ENCODE assay signal across 8 cellular contexts in the genomic region with DNA sequence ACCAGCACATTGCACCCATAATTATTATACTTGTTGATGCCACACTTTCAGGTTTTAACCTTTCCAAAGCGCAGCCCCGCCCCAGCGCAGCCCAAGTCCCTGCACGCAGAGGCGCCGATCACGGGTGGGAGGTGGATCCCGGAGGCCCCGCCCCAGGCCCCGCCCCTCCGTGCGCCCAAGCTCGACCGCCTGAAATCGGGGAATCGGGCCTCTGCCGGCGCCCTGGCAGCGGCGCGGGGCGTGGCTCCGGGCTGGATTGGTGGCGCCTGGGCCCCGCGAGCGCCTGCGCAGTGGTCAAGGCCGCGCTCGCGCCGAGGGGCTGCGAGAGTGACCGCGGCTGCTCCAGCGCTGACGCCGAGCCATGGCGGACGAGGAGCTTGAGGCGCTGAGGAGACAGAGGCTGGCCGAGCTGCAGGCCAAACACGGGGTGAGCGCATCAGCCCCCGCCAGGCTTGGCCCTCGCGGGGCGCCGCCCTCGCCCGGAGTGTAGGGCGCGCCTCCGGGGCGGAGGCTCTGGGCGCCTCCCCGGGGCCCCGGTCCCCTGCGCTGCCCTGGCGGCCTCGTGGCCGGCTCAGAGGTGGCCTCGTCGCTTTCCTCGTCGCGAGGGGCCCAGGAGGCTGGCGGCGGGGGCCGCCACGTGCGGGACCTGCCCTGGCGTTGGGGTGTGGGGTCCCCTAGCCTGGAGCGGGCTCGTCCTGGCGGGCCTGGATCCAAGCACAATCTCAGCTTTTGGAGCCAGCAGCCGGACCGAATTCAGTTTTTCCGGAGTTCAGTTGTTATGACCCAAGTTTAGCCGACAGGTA. TPM values are rescaled to one million over a fixed set of nuclear protein-coding genes. Genes with fewer than 3 reads are reported as not detected.
A peak's percentile ranks its signal among the peaks of the same experiment; 100 is the strongest.
DNase-seq lines count a peak whose midpoint lies in the region; ATAC-seq and TF ChIP-seq lines count a peak whose summit lies in the region.

Gene PDCD5 (plus strand): TSS at position 290 of the 803 bp plus-strand sequence. CDS start 72 bp downstream, at position 362.

- POLR2A ChIA-PET in AG04450 (lab: Yijun Ruan, JAX): interaction anchor here (0.6 to 1.6 kb wide), 5 partner anchors 13 to 1900 kb away, joined by 3 to 5 read pairs (median 3); partner anchors contain the start of genes ANKRD27, RGS9BP, WTIP and ZNF507

- H3K79me2 ChIP-seq in mammary epithelial cell (ENCODE audit: insufficient read depth, low read length): peaks cover 44% of the 10 kb centered on the region

- no peaks in the 10 kb centered on the region for H3K27me3 ChIP-seq in AG04450 (ENCODE audit: control insufficient read depth, insufficient read depth, low read length)
- no peaks in the 10 kb centered on the region for H3K27me3 ChIP-seq in mammary epithelial cell (ENCODE audit: insufficient read depth, low read length)
- peaks cover 16% of the 10 kb centered on the region for H3K27me3 ChIP-seq in iPS-20b (ENCODE audit: insufficient read depth, low read length)

- peak within 1 kb of the TSS; percentile 96 for H2AFZ ChIP-seq in mammary epithelial cell (ENCODE audit: low read depth, low read length)

- CTCF ChIA-PET in AG04450 (lab: Charles Lee): interaction anchor here (0.6 to 1.7 kb wide), 2 partner anchors 19 to 678 kb away, joined by 3 to 5 read pairs; no protein-coding TSS in a partner anchor
- CTCF ChIA-PET in mammary epithelial cell (lab: Charles Lee; ENCODE audit: low non-redundant PET): interaction anchor here (0.6 kb wide), 1 partner anchor 12 kb away, joined by 6 read pairs; no protein-coding TSS in a partner anchor

- H3K9ac ChIP-seq in mammary epithelial cell (ENCODE audit: insufficient read depth, low read length) (peak within 1 kb of the TSS; percentile 95), iPS-20b (ENCODE audit: low read depth, low read length) (peak within 1 kb of the TSS; percentile 90)

- intact Hi-C loops in mammary epithelial cell (cut with micrococcal nuclease): no loop called here

- DNase-seq in AG04450 (ENCODE audit: low read depth, low spot score) (peak; percentile 68), NCI-H2196 treated with DMSO at 0.1 percent for 48 hours (lab: John Stamatoyannopoulos, UW; ENCODE audit: unreplicated experiment) (peak; percentile 86), mammary epithelial cell (peak; percentile 92)

- dilution Hi-C loops in mammary epithelial cell (cut with HindIII; ENCODE audit: low sequenced_read_pairs): no loop called here

- peak; percentile 92 for ATAC-seq in GM18907 (IDR thresholded peaks at IDR 0.05; ENCODE audit: unreplicated experiment)
- peak; percentile 88 for ATAC-seq in HG03139 (IDR thresholded peaks at IDR 0.05; ENCODE audit: unreplicated experiment)

- no peaks in the 10 kb centered on the region for H4K20me1 ChIP-seq in mammary epithelial cell (ENCODE audit: insufficient read depth, low read length)

- H3K27ac ChIP-seq in AG04450 (ENCODE audit: low read depth, low read length): peak within 1 kb of the TSS; percentile 78
- H3K27ac ChIP-seq in mammary epithelial cell (ENCODE audit: insufficient read depth, low read depth, low read length): peak within 1 kb of the TSS; percentile 92
- H3K27ac ChIP-seq in iPS-20b (ENCODE audit: low read length): peak within 1 kb of the TSS; percentile 84
- H3K27ac ChIP-seq in skin epidermis: peak within 1 kb of the TSS; percentile 60 to 95 (median 89)

- H3K4me1 ChIP-seq in mammary epithelial cell (ENCODE audit: insufficient read depth, low read length): peaks cover 8% of the 10 kb centered on the region
- no peaks in the 10 kb centered on the region for H3K4me1 ChIP-seq in iPS-20b (ENCODE audit: insufficient read depth, low read length)

- in situ Hi-C loops in mammary epithelial cell (cut with MboI; ENCODE audit: low sequenced_read_pairs in 2 of 2): no loop called here

- TF ChIP-seq CTCF in AG04450 (IDR thresholded peaks at IDR 0.05; ENCODE audit: low read depth, low read length): no peak
- TF ChIP-seq CTCF in WI38 (IDR thresholded peaks at IDR 0.05; ENCODE audit: low read depth, low read length): no peak
- TF ChIP-seq CTCF in mammary epithelial cell (conservative IDR thresholded peaks at IDR 0.05 in 1 of 2, IDR thresholded peaks at IDR 0.05 in 1 of 2; ENCODE audit: extremely low read depth in 1 of 2, insufficient read depth in 1 of 2, low read depth in 1 of 2, low read length in 2 of 2): no peak

- peaks cover 25% of the 10 kb centered on the region for H3K36me3 ChIP-seq in mammary epithelial cell (ENCODE audit: insufficient read depth, low read length)
- H3K36me3 ChIP-seq in iPS-20b (ENCODE audit: insufficient read depth, low read depth, low read length): peaks cover 37% of the 10 kb centered on the region

- no peaks in the 10 kb centered on the region; the same call in 1 of the 2 replicates for H3K9me3 ChIP-seq in AG04450 (ENCODE audit: control insufficient read depth, insufficient read depth, low read length)
- H3K9me3 ChIP-seq in mammary epithelial cell (replicated peaks; ENCODE audit: insufficient read depth, low read length): no peaks in the 10 kb centered on the region
- H3K9me3 ChIP-seq in iPS-20b (ENCODE audit: insufficient read depth, low read depth, low read length): no peaks in the 10 kb centered on the region

- peak within 1 kb of the TSS; percentile 97 for H3K4me2 ChIP-seq in mammary epithelial cell (ENCODE audit: insufficient read depth, low read depth, low read length)

- H3K4me3 ChIP-seq in AG04450 (ENCODE audit: low read depth, low read length) (peak within 1 kb of the TSS; percentile 90), WI38 (ENCODE audit: low read depth, low read length) (peak within 1 kb of the TSS; percentile 95), mammary epithelial cell (replicated peaks in 1 of 3; ENCODE audit: insufficient read depth in 1 of 3, low read depth in 2 of 3, low read length in 3 of 3) (peak within 1 kb of the TSS; percentile 93 to 95 (median 93)), iPS-20b (ENCODE audit: low read length) (peak within 1 kb of the TSS; percentile 85), skin epidermis (peak within 1 kb of the TSS; percentile 67 to 90 (median 81))

- BruUV-seq in mammary epithelial cell (replicated peaks; lab: Mats Ljungman, UMichigan): no TSS peak

- WGBS in mammary epithelial cell (ENCODE audit: low coverage, missing lambda C conversion rate): 0% methylated on average over 2 of the region's 81 CpGs

RNA-seq across cellular contexts. Expression of gene PDCD5, which starts in this region (rescaled TPM):
- 91.0 and 124 TPM in 2 replicates for polyA plus RNA-seq in AG04450 (2011; rRNA removed)
- polyA minus RNA-seq in AG04450 (2011; rRNA and poly(A)+ RNA removed): 10.9 and 15.3 TPM in 2 replicates
- total RNA-seq in mammary epithelial cell: 100 to 1,000 TPM in 1 of 2 donors, 10 to 100 TPM in 1; 48.8 to 198 TPM
- polyA plus RNA-seq in mammary epithelial cell: 104 TPM
- polyA minus RNA-seq in mammary epithelial cell: 10.0 TPM

Comparison
In these comparisons a context has a peak if more than half of its experiments do, and no peak if none do; other contexts are left out.
1. Peak in every context shown above with its lines: DNase-seq, ATAC-seq, H3K4me3 ChIP-seq and H3K27ac ChIP-seq.